ENCODE assay signal across 14 cellular contexts in the genomic region with DNA sequence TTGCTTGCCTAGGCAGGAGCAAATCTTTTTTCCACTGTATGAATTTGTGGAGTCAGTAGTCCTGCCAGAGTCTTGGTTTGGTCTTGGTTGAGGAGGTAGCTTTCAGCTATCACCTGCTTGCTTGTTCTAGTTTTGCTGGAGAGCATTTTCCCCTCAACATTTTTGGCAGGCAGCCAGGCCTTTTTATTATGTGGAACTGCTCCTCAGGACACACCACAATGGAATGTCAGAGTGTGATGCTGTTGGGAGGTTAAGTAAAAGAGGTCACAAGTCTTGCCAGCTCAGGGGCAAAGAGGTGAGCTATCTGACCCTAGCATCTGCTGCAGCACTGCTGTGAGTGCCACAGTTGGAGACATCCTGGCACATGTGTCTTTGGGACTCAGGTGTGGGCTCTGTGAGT.
DNase-seq lines count a peak whose midpoint lies in the region; ATAC-seq and TF ChIP-seq lines count a peak whose summit lies in the region.
"Had no signal": no experiment of that assay in that cellular context is flagged by ENCODE, and none has a peak within 500 bp of the region (broad histone marks: within the 10 kb centered on the region; RNA-seq: fewer than 3 reads in every experiment).

No MANE protein-coding gene starts in this region.

- DNase-seq in Caki2 (ENCODE audit: low read depth) (peak; percentile 18), NCI-H1048 (lab: John Stamatoyannopoulos, UW) (peak; percentile 0), RPMI8226 (peak; percentile 13), fibroblast of villous mesenchyme (ENCODE audit: low read depth) (peak; percentile 2), cerebellum (ENCODE audit: low spot score) (no peak), putamen (ENCODE audit: low spot score) (no peak)
- DNase-seq: activated T-cell treated with anti-CD3 and anti-CD28 coated beads for 4 hours; amygdala; effector CD4-positive, alpha-beta T cell; heart right ventricle; pancreas had no signal

- no peak overlapping the region for H3K4me3 ChIP-seq in fibroblast of villous mesenchyme (ENCODE audit: low read depth, low read length)
- H3K4me3 ChIP-seq: heart right ventricle, pancreas, SK-N-MC had no signal

- in situ Hi-C loops in Caki2 (cut with HindIII; ENCODE audit: low pct_unique_long_range_greater_than_20kb, low sequenced_read_pairs) = no loop called here

- TF ChIP-seq CTCF in fibroblast of villous mesenchyme (IDR thresholded peaks at IDR 0.05; ENCODE audit: insufficient read depth, low read depth, low read length) = no peak

- ATAC-seq in HG03097 (IDR thresholded peaks at IDR 0.05; ENCODE audit: low FRiP score, unreplicated experiment) = no peak
- ATAC-seq in GM19455 (IDR thresholded peaks at IDR 0.05; ENCODE audit: unreplicated experiment) = no peak
- ATAC-seq: heart right ventricle, pancreas had no signal

Comparison
In these comparisons a context has a peak if more than half of its experiments do, and no peak if none do; other contexts are left out.
1. DNase-seq: peak in Caki2 (single experiment), NCI-H1048 (single experiment), RPMI8226 (single experiment) and fibroblast of villous mesenchyme (single experiment); none in cerebellum (single experiment) and putamen (single experiment).